In genomic region chr20:53504106-53504505, GRCh38 we compare ENCODE assay signal across 7 cellular contexts.
DNase-seq lines count a peak whose midpoint lies in the region; ATAC-seq and TF ChIP-seq lines count a peak whose summit lies in the region.
"Not testable (repeated sequence)": the region's sequence is repeated elsewhere in the genome, so short reads cannot be mapped to it uniquely, and the experiment has no call there.

No MANE protein-coding gene starts in this region.

- not testable (repeated sequence) for H4K20me1 ChIP-seq in GM23338 (replicated peaks; ENCODE audit: insufficient read depth); neural progenitor cell (ENCODE audit: low read depth)

- peaks cover 11% of the 10 kb centered on the region; the same call in 1 of the 2 replicates for H3K79me2 ChIP-seq in GM23338 (replicated peaks; ENCODE audit: insufficient read depth)
- H3K79me2 ChIP-seq in neural progenitor cell (ENCODE audit: low read depth), result peaks cover 21% of the 10 kb centered on the region

- H3K9ac ChIP-seq in HUES64 (ENCODE audit: low read depth, low read length); neural progenitor cell: not testable (repeated sequence)
- peak overlapping the region; percentile 55 for H3K9ac ChIP-seq in endodermal cell (ENCODE audit: extremely low read depth, low read length, poor library complexity, severe bottlenecking)

- TF ChIP-seq CTCF in GM23338 (conservative IDR thresholded peaks at IDR 0.05; ENCODE audit: low read depth in 2 of 2); RWPE2 (IDR thresholded peaks at IDR 0.05; ENCODE audit: poor library complexity, severe bottlenecking); endodermal cell (conservative IDR thresholded peaks at IDR 0.05); mesothelial cell of epicardium (IDR thresholded peaks at IDR 0.05; ENCODE audit: unreplicated experiment); neural progenitor cell (IDR thresholded peaks at IDR 0.05): not testable (repeated sequence)

- H3K9me3 Mint-ChIP-seq in GM23338, mesothelial cell of epicardium, neural progenitor cell: not testable (repeated sequence)
- peaks cover 16% of the 10 kb centered on the region for H3K9me3 Mint-ChIP-seq in endodermal cell

- H3K36me3 Mint-ChIP-seq in GM23338 (ENCODE audit: low read depth); mesothelial cell of epicardium; neural progenitor cell: not testable (repeated sequence)
- peaks cover 15% of the 10 kb centered on the region for H3K36me3 Mint-ChIP-seq in endodermal cell (ENCODE audit: low read depth)

- H3F3A ChIP-seq in GM23338 (replicated peaks; ENCODE audit: low read depth); neural progenitor cell (ENCODE audit: low read depth): not testable (repeated sequence)

- not testable (repeated sequence) for DNase-seq in GM23338 (ENCODE audit: low spot score); RWPE2 (ENCODE audit: low spot score); endodermal cell; mesothelial cell of epicardium (ENCODE audit: low spot score in 2 of 2, unreplicated experiment in 2 of 2); neural progenitor cell (ENCODE audit: low spot score)

- not testable (repeated sequence) for H3K27me3 ChIP-seq in GM23338 (ENCODE audit: insufficient read depth); HUES64 (ENCODE audit: insufficient read depth, low read length); RWPE2 (ENCODE audit: insufficient read depth, poor library complexity, severe bottlenecking); endodermal cell (ENCODE audit: control insufficient read depth, insufficient read depth, low read length, poor library complexity, severe bottlenecking); neural progenitor cell

- H3K4me1 ChIP-seq in GM23338 (ENCODE audit: insufficient read depth); HUES64 (ENCODE audit: insufficient read depth, low read length); RWPE2 (ENCODE audit: insufficient read depth, poor library complexity, severe bottlenecking); endodermal cell (ENCODE audit: control insufficient read depth, insufficient read depth, low read length); neural progenitor cell: not testable (repeated sequence)

- H3K27ac Mint-ChIP-seq in GM23338 (0 out of 2 replicates have a peak overlapping the region, but pooled peaks have one; percentile 74), endodermal cell (peak overlapping the region; percentile 97), mesothelial cell of epicardium (peak overlapping the region; percentile 77)
- H3K27ac Mint-ChIP-seq in neural progenitor cell, result not testable (repeated sequence)

- not testable (repeated sequence) for H3K27ac ChIP-seq in GM23338 (ENCODE audit: low read depth); HUES64 (ENCODE audit: low read depth, low read length); endodermal cell (ENCODE audit: low read depth, low read length); neural progenitor cell; skin epidermis
- H3K27ac ChIP-seq in RWPE2 (ENCODE audit: poor library complexity, severe bottlenecking), result peak overlapping the region; percentile 46

- H3K4me2 ChIP-seq in GM23338 (peak overlapping the region; percentile 73; the same call in 1 of the 2 replicates), neural progenitor cell (peak overlapping the region; percentile 55)

- WGBS in HUES64, result 8% methylated on average over 17 of the region's 19 CpGs
- 56% methylated on average over 16 of the region's 19 CpGs; no CpG with 5 or more reads in 1 of the 2 experiments for WGBS in endodermal cell (ENCODE audit: insufficient coverage in 1 of 2, insufficient read length in 1 of 2), 2 experiments

- not testable (repeated sequence) for H3K9me3 ChIP-seq in HUES64 (ENCODE audit: insufficient read depth, low read depth, low read length); RWPE2 (ENCODE audit: severe bottlenecking); neural progenitor cell (ENCODE audit: low read depth)
- H3K9me3 ChIP-seq in endodermal cell (ENCODE audit: control insufficient read depth, low read length), result peaks cover 14% of the 10 kb centered on the region

- H3K36me3 ChIP-seq in GM23338 (ENCODE audit: insufficient read depth); HUES64 (ENCODE audit: insufficient read depth, low read length); RWPE2 (ENCODE audit: low read depth); endodermal cell (ENCODE audit: control insufficient read depth, insufficient read depth, low read length); neural progenitor cell: not testable (repeated sequence)

- H3K4me1 Mint-ChIP-seq in GM23338, endodermal cell, mesothelial cell of epicardium, neural progenitor cell: not testable (repeated sequence)

- H3K4me3 Mint-ChIP-seq in GM23338 (peak overlapping the region; percentile 54; the same call in 2 of the 3 replicates), endodermal cell (peak overlapping the region; percentile 81), mesothelial cell of epicardium (peak overlapping the region; percentile 73)
- not testable (repeated sequence) for H3K4me3 Mint-ChIP-seq in neural progenitor cell

- not testable (repeated sequence) for ATAC-seq in GM23338; RWPE2 (ENCODE audit: low read depth)

- not testable (repeated sequence) for H3K9me2 ChIP-seq in GM23338 (ENCODE audit: insufficient read depth)

- H3K27me3 Mint-ChIP-seq in GM23338 (ENCODE audit: insufficient read depth, low read depth, poor library complexity); endodermal cell (ENCODE audit: insufficient read depth); mesothelial cell of epicardium (ENCODE audit: low read depth); neural progenitor cell (ENCODE audit: insufficient read depth, low read depth): not testable (repeated sequence)

- H3K4me3 ChIP-seq in GM23338 (peak overlapping the region; percentile 56), HUES64 (ENCODE audit: low read length) (peak overlapping the region; percentile 27; the same call in 1 of the 2 replicates), RWPE2 (ENCODE audit: severe bottlenecking) (peak overlapping the region; percentile 43), endodermal cell (ENCODE audit: low read length) (peak overlapping the region; percentile 79), neural progenitor cell (peak overlapping the region; percentile 34), skin epidermis (peak overlapping the region in 4 of 7 experiments; percentile 7 to 26 (median 9))

- H2AFZ ChIP-seq in GM23338 (peak overlapping the region; percentile 88), neural progenitor cell (replicated peaks) (peak overlapping the region; percentile 57)

Comparison
In these comparisons a context has a peak if more than half of its experiments do, and no peak if none do; other contexts are left out.
1. H3K4me3 ChIP-seq: peak in every context shown above with its lines; median percentile 79 in endodermal cell; 56 in GM23338; 43 in RWPE2; 34 in neural progenitor cell; 27 in HUES64; 9 in skin epidermis.